ENCODE assay signal across 24 cellular contexts in the genomic region with DNA sequence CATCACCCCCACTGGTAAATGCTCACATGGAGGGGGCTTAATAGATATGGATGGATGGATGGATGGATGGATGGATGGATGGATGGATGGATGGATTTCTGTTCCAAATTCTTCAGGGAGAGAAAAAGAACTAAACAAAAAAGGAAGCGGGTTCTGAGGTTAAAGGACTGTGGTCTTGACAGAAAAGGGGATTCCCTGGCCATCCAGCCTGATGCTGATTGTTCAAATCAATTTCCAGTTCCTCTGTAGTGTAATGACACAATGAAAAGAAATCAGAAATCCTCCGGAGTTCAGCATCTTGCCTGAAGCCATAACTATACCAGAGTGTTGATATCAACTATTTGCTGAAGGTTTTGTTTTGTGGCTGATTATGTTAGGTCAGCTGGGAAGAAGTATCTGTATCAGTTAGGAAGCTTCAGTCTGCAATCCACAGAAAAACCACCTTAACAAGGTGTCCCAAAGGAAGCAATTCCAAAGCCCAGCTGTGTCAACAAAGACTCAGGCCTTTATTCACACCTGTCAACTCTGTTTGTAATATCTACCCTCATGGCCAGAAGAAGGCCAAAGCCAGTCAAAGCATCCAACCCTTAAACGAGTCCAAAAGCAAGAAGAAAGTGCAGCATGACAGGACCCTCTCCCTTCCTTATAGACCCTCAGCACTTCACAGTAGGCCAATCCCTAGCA. TPM values are rescaled to one million over a fixed set of nuclear protein-coding genes. Genes with fewer than 3 reads are reported as not detected.
DNase-seq lines count a peak whose midpoint lies in the region; TF ChIP-seq lines count a peak whose summit lies in the region.
"Had no signal": no experiment of that assay in that cellular context is flagged by ENCODE, and none has a peak within 500 bp of the region (broad histone marks: within the 10 kb centered on the region; RNA-seq: fewer than 3 reads in every experiment).

No MANE protein-coding gene starts in this region.

- no peak overlapping the region for H4K91ac ChIP-seq in trophoblast cell (ENCODE audit: low read depth, low read length)

- H3K4me3 ChIP-seq in trophoblast cell (ENCODE audit: low read depth, low read length): no peak overlapping the region
- no peak overlapping the region for H3K4me3 ChIP-seq in H7 (ENCODE audit: insufficient read depth, low read depth, low read length)
- no peak overlapping the region for H3K4me3 ChIP-seq in mesendoderm (ENCODE audit: low read length)
- H3K4me3 ChIP-seq: A549, heart left ventricle, lower lobe of right lung, prostate gland, upper lobe of left lung had no signal

- H3K4me2 ChIP-seq in trophoblast cell (ENCODE audit: low read length) (no peak overlapping the region), mesendoderm (ENCODE audit: low read length) (no peak overlapping the region)
- H3K4me2 ChIP-seq: A549 had no signal

- WGBS in trophoblast cell (ENCODE audit: extremely low coverage, insufficient coverage, insufficient read length): no CpG with 5 or more reads among the region's 3 CpGs
- no CpG with 5 or more reads among the region's 3 CpGs for WGBS in mesendoderm (ENCODE audit: extremely low coverage, insufficient coverage, low lambda C conversion rate)

- H3K14ac ChIP-seq in trophoblast cell (ENCODE audit: low read length): no peak overlapping the region

- H4K8ac ChIP-seq in trophoblast cell (ENCODE audit: low read depth, low read length): no peak overlapping the region
- H4K8ac ChIP-seq in mesendoderm (ENCODE audit: low read depth, low read length): no peak overlapping the region

- no peaks in the 10 kb centered on the region for H3K9me3 ChIP-seq in trophoblast cell (ENCODE audit: insufficient read depth, low read depth, low read length)
- H3K9me3 ChIP-seq: lower lobe of right lung, prostate gland had no signal

- no peak overlapping the region for H2AFZ ChIP-seq in trophoblast cell (ENCODE audit: insufficient read depth, low read length, poor library complexity)

- no peak overlapping the region for H3K56ac ChIP-seq in mesendoderm (ENCODE audit: low read length)

- no peaks in the 10 kb centered on the region for H3K27me3 ChIP-seq in trophoblast cell (ENCODE audit: insufficient read depth, low read length)
- no peaks in the 10 kb centered on the region for H3K27me3 ChIP-seq in H7 (ENCODE audit: control insufficient read depth, insufficient read depth, low read length)
- no peaks in the 10 kb centered on the region for H3K27me3 ChIP-seq in mesendoderm (ENCODE audit: insufficient read depth, low read length, poor library complexity)
- H3K27me3 ChIP-seq: heart left ventricle, neutrophil, upper lobe of left lung had no signal

- H3K79me2 ChIP-seq in trophoblast cell (ENCODE audit: control insufficient read depth, insufficient read depth, low read length, poor library complexity): no peaks in the 10 kb centered on the region
- no peaks in the 10 kb centered on the region for H3K79me2 ChIP-seq in mesendoderm (ENCODE audit: control insufficient read depth, insufficient read depth, low read length)

- no peaks in the 10 kb centered on the region for H3K79me1 ChIP-seq in trophoblast cell (ENCODE audit: low read length)
- no peaks in the 10 kb centered on the region for H3K79me1 ChIP-seq in mesendoderm (ENCODE audit: low read length)

- no peak overlapping the region for H2BK120ac ChIP-seq in trophoblast cell (ENCODE audit: insufficient read depth, low read length, poor library complexity)
- no peak overlapping the region for H2BK120ac ChIP-seq in mesendoderm (ENCODE audit: low read depth, low read length)

- H3K36me3 ChIP-seq in trophoblast cell (ENCODE audit: control insufficient read depth in 1 of 2, insufficient read depth in 2 of 2, low read length in 2 of 2) (no peaks in the 10 kb centered on the region), H7 (replicated peaks; ENCODE audit: control insufficient read depth, insufficient read depth, low read length) (no peaks in the 10 kb centered on the region), mesendoderm (ENCODE audit: control insufficient read depth, insufficient read depth, low read length) (no peaks in the 10 kb centered on the region)
- H3K36me3 ChIP-seq: heart left ventricle, lower lobe of right lung, neutrophil, prostate gland, upper lobe of left lung had no signal

- no peak overlapping the region for H2BK15ac ChIP-seq in mesendoderm (replicated peaks; ENCODE audit: low read depth)

- H2BK12ac ChIP-seq in trophoblast cell (ENCODE audit: low read length): no peak overlapping the region

- H3K23ac ChIP-seq in trophoblast cell (ENCODE audit: low read length): peak overlapping the region; percentile 67
- no peak overlapping the region for H3K23ac ChIP-seq in mesendoderm (ENCODE audit: low read length)

- H2BK5ac ChIP-seq in trophoblast cell (ENCODE audit: low read depth, low read length, poor library complexity): no peak overlapping the region
- H2BK5ac ChIP-seq in mesendoderm (ENCODE audit: low read length): no peak overlapping the region

- H3K4me1 ChIP-seq in trophoblast cell (ENCODE audit: control insufficient read depth in 1 of 2, insufficient read depth in 2 of 2, low read length in 2 of 2) (no peaks in the 10 kb centered on the region), mesendoderm (ENCODE audit: control insufficient read depth, low read depth, low read length) (no peaks in the 10 kb centered on the region)
- H3K4me1 ChIP-seq: lower lobe of right lung, prostate gland, upper lobe of left lung had no signal

- no peak overlapping the region for H4K12ac ChIP-seq in trophoblast cell (ENCODE audit: low read depth, low read length)

- DNase-seq in NCI-H2081 (lab: John Stamatoyannopoulos, UW) (peak; percentile 17 to 67), NCI-H2081 treated with DMSO at 0.1 percent for 48 hours (lab: John Stamatoyannopoulos, UW) (no peak), GM20000 (ENCODE audit: low spot score) (peak; percentile 33), NCI-H774 (lab: John Stamatoyannopoulos, UW) (peak; percentile 49), trophoblast cell (no peak), H7 (no peak), mesendoderm (no peak), NCI-H524 (lab: John Stamatoyannopoulos, UW) (no peak)
- DNase-seq: activated CD4-positive, alpha-beta T cell treated with anti-CD3 and anti-CD28 coated beads for 4 hours; activated CD8-positive, alpha-beta memory T cell treated with anti-CD3 and anti-CD28 coated beads, Interleukin-2, amount 10 ng/mL, durations not matched to agents 7 days and 5 days; activated naive CD4-positive, alpha-beta T cell treated with anti-CD3 and anti-CD28 coated beads for 36 hours; activated T-cell treated with anti-CD3 and anti-CD28 coated beads, Interleukin-2, amount 50 U/mL, for 72 hours; effector memory CD4-positive, alpha-beta T cell; erythroblast; heart left ventricle; kidney glomerular epithelial cell; lower lobe of right lung; NCI-H1436; NCI-H446; stimulated activated CD4-positive, alpha-beta T cell treated with anti-CD3 and anti-CD28 coated beads, Interleukin-15, amount 100 ng/mL, for 24 hours; upper lobe of left lung had no signal

- H2AK5ac ChIP-seq in trophoblast cell (ENCODE audit: low read length) (no peak overlapping the region), mesendoderm (ENCODE audit: low read length) (no peak overlapping the region)

- H3K27ac ChIP-seq in trophoblast cell (ENCODE audit: low read depth, low read length): no peak overlapping the region
- no peak overlapping the region for H3K27ac ChIP-seq in mesendoderm (ENCODE audit: low read depth, low read length)
- H3K27ac ChIP-seq: A549, heart left ventricle, lower lobe of right lung, neutrophil, prostate gland, upper lobe of left lung had no signal

- H3K9ac ChIP-seq in trophoblast cell (ENCODE audit: low read length) (no peak overlapping the region), mesendoderm (ENCODE audit: low read length) (no peak overlapping the region)

- H4K5ac ChIP-seq in mesendoderm (ENCODE audit: low read length): no peak overlapping the region

- TF ChIP-seq CTCF in GM20000 (IDR thresholded peaks at IDR 0.05; ENCODE audit: extremely low read depth, missing control alignments): no peak

- H3K18ac ChIP-seq in trophoblast cell (ENCODE audit: low read length) (no peak overlapping the region), mesendoderm (ENCODE audit: low read length) (no peak overlapping the region)

- no peak overlapping the region for H3K4ac ChIP-seq in trophoblast cell (ENCODE audit: low read depth, low read length)
- H3K4ac ChIP-seq in mesendoderm (ENCODE audit: low read depth, low read length): no peak overlapping the region

RNA-seq across cellular contexts. Expression of a gene that starts 24.5 kb away (rescaled TPM):
- 10.9 and 11.3 TPM in 2 replicates for polyA plus RNA-seq in trophoblast cell (2013)
- 11.6 and 17.9 TPM in 2 replicates for total RNA-seq in H7 (2014; rRNA removed; shearing (Covaris generic))
- polyA plus RNA-seq in mesendoderm (2013, experiment 1 of 2): 9.0 TPM
- 8.1 TPM for polyA plus RNA-seq in mesendoderm (2013, experiment 2 of 2)

Comparison
In these comparisons a context has a peak if more than half of its experiments do, and no peak if none do; other contexts are left out.
1. DNase-seq: peak in NCI-H2081 (2 of 2), GM20000 (single experiment) and NCI-H774 (single experiment); none in NCI-H2081 treated with DMSO at 0.1 percent for 48 hours (single experiment), trophoblast cell (0 of 2), H7 (single experiment), mesendoderm (single experiment) and NCI-H524 (0 of 2).